ENCODE assay signal across 2 cellular contexts in genomic region chr19:45213031-45213430, GRCh38.
TF ChIP-seq lines count a peak whose summit lies in the region.

No MANE protein-coding gene starts in this region.

TF ChIP-seq in GM23338, 12 proteins besides CTCF, POLR2A, EP300 and RAD21:
- TF ChIP-seq NANOG (IDR thresholded peaks at IDR 0.05; ENCODE audit: borderline replicate concordance) (no peak), CREB1 (CRISPR knock-in tag; IDR thresholded peaks at IDR 0.05; ENCODE audit: low read depth) (no peak), EZH2 (IDR thresholded peaks at IDR 0.05; ENCODE audit: low read depth, unreplicated experiment) (no peak), ZNF114 (CRISPR knock-in tag; IDR thresholded peaks at IDR 0.05) (no peak), EZH2phosphoT487 (IDR thresholded peaks at IDR 0.05; ENCODE audit: unreplicated experiment) (no peak), POLR2AphosphoS5 (IDR thresholded peaks at IDR 0.05; ENCODE audit: low read depth) (no peak), ZNF462 (CRISPR knock-in tag; IDR thresholded peaks at IDR 0.05) (no peak), REST (IDR thresholded peaks at IDR 0.05; ENCODE audit: unreplicated experiment) (no peak), JUNB (IDR thresholded peaks at IDR 0.05; ENCODE audit: unreplicated experiment) (no peak), ETS1 (IDR thresholded peaks at IDR 0.05) (no peak), STAT1 (IDR thresholded peaks at IDR 0.05; ENCODE audit: unreplicated experiment) (no peak), ZNF331 (CRISPR knock-in tag; IDR thresholded peaks at IDR 0.05; ENCODE audit: low read depth) (no peak)

TF ChIP-seq in HepG2, 621 proteins besides CTCF, POLR2A, EP300 and RAD21:
- TF ChIP-seq ZNF687 (CRISPR knock-in tag; IDR thresholded peaks at IDR 0.05) (0 out of 2 replicates have a peak, but pooled peaks have one; percentile 8), ZNF556 (CRISPR knock-in tag; IDR thresholded peaks at IDR 0.05; ENCODE audit: borderline replicate concordance) (no peak)
